In the genomic region with DNA sequence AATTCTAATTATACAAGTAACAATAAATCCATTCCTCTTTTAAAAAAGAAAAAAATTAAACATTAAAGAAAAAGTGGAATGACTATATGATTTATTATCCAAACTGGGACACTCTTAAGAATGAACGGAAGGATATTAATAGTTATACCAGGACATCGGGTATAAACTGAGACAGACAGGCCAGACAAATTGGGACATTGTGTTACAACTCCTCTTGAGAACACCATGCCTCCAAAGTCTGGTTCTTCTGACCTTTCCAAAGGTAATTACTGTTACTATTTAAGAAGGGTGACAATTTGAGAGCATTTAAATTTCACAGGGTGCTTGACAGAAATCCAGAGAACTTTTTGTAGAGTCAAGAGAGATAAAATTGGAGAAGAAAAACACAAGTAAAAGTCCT, we compare ENCODE assay signal across 33 cellular contexts.
"Had no signal": no experiment of that assay in that cellular context is flagged by ENCODE, and none has a peak within 500 bp of the region (broad histone marks: within the 10 kb centered on the region; RNA-seq: fewer than 3 reads in every experiment).

No MANE protein-coding gene starts in this region.

- H3K36me3 ChIP-seq: adrenal gland, brain microvascular endothelial cell, breast epithelium had no signal

- H3K9me3 ChIP-seq: adrenal gland, body of pancreas had no signal

- ATAC-seq: activated CD8-positive, alpha-beta T cell treated with anti-CD3 and anti-CD28 coated beads for 36 hours; activated naive CD4-positive, alpha-beta T cell treated with anti-CD3 and anti-CD28 coated beads, Interleukin-2, amount 50 U/mL, for 72 hours; activated T-cell treated with anti-CD3 and anti-CD28 coated beads, Interleukin-2, amount 50 U/mL, for 4 hours; activated T-cell treated with anti-CD3 and anti-CD28 coated beads, Interleukin-2, amount 50 U/mL, for 72 hours; activated T-helper 17 cell treated with anti-CD3 and anti-CD28 coated beads, Interleukin-2, amount 50 U/mL, for 72 hours; body of pancreas had no signal

- H3K4me3 ChIP-seq: adrenal gland, body of pancreas, breast epithelium had no signal

- DNase-seq: activated B cell treated with CpG ODN at 0.5 μM for 24 hours; activated CD4-positive, alpha-beta memory T cell treated with anti-CD3 and anti-CD28 coated beads for 36 hours; activated CD4-positive, alpha-beta T cell treated with anti-CD3 and anti-CD28 coated beads for 4 hours; activated CD4-positive, alpha-beta T cell treated with anti-CD3 and anti-CD28 coated beads, Interleukin-2, amount 10 ng/mL, durations not matched to agents 24 days and 14 days; activated CD4-positive, alpha-beta T cell treated with anti-CD3 and anti-CD28 coated beads, Interleukin-2, amount 50 U/mL, for 1 hour; activated CD4-positive, alpha-beta T cell treated with anti-CD3 and anti-CD28 coated beads, Interleukin-2, amount 50 U/mL, for 4 hours; activated CD4-positive, CD25-positive, alpha-beta regulatory T cell treated with anti-CD3 and anti-CD28 coated beads, Interleukin-2, amount 50 U/mL, for 72 hours; activated CD8-positive, alpha-beta memory T cell treated with anti-CD3 and anti-CD28 coated beads, Interleukin-2, amount 50 U/mL, for 4 hours; activated CD8-positive, alpha-beta T cell treated with anti-CD3 and anti-CD28 coated beads for 36 hours; activated effector memory CD4-positive, alpha-beta T cell treated with anti-CD3 and anti-CD28 coated beads, Interleukin-2, amount 50 U/mL, for 16 hours; activated gamma-delta T cell treated with Interleukin-2 at 50 U/mL for 16 hours; activated naive CD4-positive, alpha-beta T cell; activated naive CD4-positive, alpha-beta T cell treated with anti-CD3 and anti-CD28 coated beads for 36 hours; activated naive CD4-positive, alpha-beta T cell treated with anti-CD3 and anti-CD28 coated beads, Interleukin-2, amount 50 U/mL, for 16 hours; activated naive CD8-positive, alpha-beta T cell treated with anti-CD3 and anti-CD28 coated beads for 36 hours; activated T-cell treated with anti-CD3 and anti-CD28 coated beads for 4 hours; activated T-cell treated with anti-CD3 and anti-CD28 coated beads, Interleukin-2, amount 50 U/mL, for 1 hour; activated T-cell treated with anti-CD3 and anti-CD28 coated beads, Interleukin-2, amount 50 U/mL, for 4 hours; activated T-cell treated with anti-CD3 and anti-CD28 coated beads, Interleukin-2, amount 50 U/mL, for 72 hours; adrenal gland; amniotic stem cell; aorta; body of pancreas; brain microvascular endothelial cell; caudate nucleus; cerebellar nuclear complex; T-helper 1 cell; T-helper 2 cell; T-helper 9 cell had no signal

- H3K27me3 ChIP-seq: adrenal gland, body of pancreas, brain microvascular endothelial cell, breast epithelium had no signal

- H3K4me1 ChIP-seq: adrenal gland, body of pancreas, breast epithelium had no signal

- H3K27ac ChIP-seq: adrenal gland, body of pancreas, brain microvascular endothelial cell, breast epithelium, VCaP had no signal
